In genomic region chr21:31383770-31384169, GRCh38 we compare ENCODE assay signal across 17 cellular contexts. TPM values are rescaled to one million over a fixed set of nuclear protein-coding genes. Genes with fewer than 3 reads are reported as not detected.
DNase-seq lines count a peak whose midpoint lies in the region; ATAC-seq and TF ChIP-seq lines count a peak whose summit lies in the region.
"Had no signal": no experiment of that assay in that cellular context is flagged by ENCODE, and none has a peak within 500 bp of the region (broad histone marks: within the 10 kb centered on the region; RNA-seq: fewer than 3 reads in every experiment).

No MANE protein-coding gene starts in this region.

- no peak overlapping the region for H3K4me3 Mint-ChIP-seq in GM23338
- H3K4me3 Mint-ChIP-seq in endodermal cell: no peak overlapping the region
- H3K4me3 Mint-ChIP-seq: B cell; CD8-positive, alpha-beta T cell; H9; IgD-negative memory B cell had no signal

- H3K27me3 ChIP-seq in GM23338 (ENCODE audit: insufficient read depth): no peaks in the 10 kb centered on the region
- H3K27me3 ChIP-seq in endodermal cell (ENCODE audit: control insufficient read depth, insufficient read depth, low read length, poor library complexity, severe bottlenecking): no peaks in the 10 kb centered on the region
- no peaks in the 10 kb centered on the region for H3K27me3 ChIP-seq in testis
- H3K27me3 ChIP-seq: BLaER1 treated with 17β-estradiol and CSF1 and Interleukin-3, amounts not matched to agents 10 nM and 100 nM had no signal

- H3K27ac ChIP-seq in GM23338 (ENCODE audit: low read depth) (no peak overlapping the region), endodermal cell (ENCODE audit: low read depth, low read length) (no peak overlapping the region), testis (no peak overlapping the region)
- H3K27ac ChIP-seq: BLaER1 treated with 17β-estradiol and CSF1 and Interleukin-3, amounts not matched to agents 10 nM and 100 nM had no signal

- H3K4me1 Mint-ChIP-seq in GM23338: peaks cover 12% of the 10 kb centered on the region
- no peaks in the 10 kb centered on the region for H3K4me1 Mint-ChIP-seq in endodermal cell
- H3K4me1 Mint-ChIP-seq: B cell, IgD-negative memory B cell had no signal

- peak overlapping the region; percentile 18; the same call in 1 of the 2 replicates for H3K27ac Mint-ChIP-seq in GM23338
- no peak overlapping the region for H3K27ac Mint-ChIP-seq in endodermal cell
- H3K27ac Mint-ChIP-seq: B cell; CD8-positive, alpha-beta T cell; H9; IgD-negative memory B cell had no signal

- TF ChIP-seq POLR2A in testis (IDR thresholded peaks at IDR 0.05): no peak

- H3K9me2 ChIP-seq in GM23338 (ENCODE audit: insufficient read depth): no peaks in the 10 kb centered on the region

- TF ChIP-seq CTCF in GM23338 (conservative IDR thresholded peaks at IDR 0.05; ENCODE audit: low read depth in 2 of 2) (no peak), endodermal cell (conservative IDR thresholded peaks at IDR 0.05) (no peak), testis (IDR thresholded peaks at IDR 0.05) (no peak)

- H3K4me1 ChIP-seq in GM23338 (ENCODE audit: insufficient read depth): no peaks in the 10 kb centered on the region; the same call in 1 of the 2 replicates
- no peaks in the 10 kb centered on the region for H3K4me1 ChIP-seq in endodermal cell (ENCODE audit: control insufficient read depth, insufficient read depth, low read length)
- no peaks in the 10 kb centered on the region for H3K4me1 ChIP-seq in testis
- H3K4me1 ChIP-seq: BLaER1 treated with 17β-estradiol and CSF1 and Interleukin-3, amounts not matched to agents 10 nM and 100 nM had no signal

- H4K20me1 ChIP-seq in GM23338 (replicated peaks; ENCODE audit: insufficient read depth): no peaks in the 10 kb centered on the region; the same call in 1 of the 2 replicates

- no peak overlapping the region for H3K9ac ChIP-seq in endodermal cell (ENCODE audit: extremely low read depth, low read length, poor library complexity, severe bottlenecking)
- H3K9ac ChIP-seq: BLaER1 treated with 17β-estradiol and CSF1 and Interleukin-3, amounts not matched to agents 10 nM and 100 nM had no signal

- H3K9me3 Mint-ChIP-seq in GM23338 (no peaks in the 10 kb centered on the region), endodermal cell (no peaks in the 10 kb centered on the region)
- H3K9me3 Mint-ChIP-seq: CD8-positive, alpha-beta T cell; H9 had no signal

- H3K36me3 ChIP-seq in GM23338 (ENCODE audit: insufficient read depth) (no peaks in the 10 kb centered on the region), endodermal cell (ENCODE audit: control insufficient read depth, insufficient read depth, low read length) (no peaks in the 10 kb centered on the region), testis (ENCODE audit: low read depth, missing control alignments) (no peaks in the 10 kb centered on the region)

- no peaks in the 10 kb centered on the region for H3K36me3 Mint-ChIP-seq in GM23338 (ENCODE audit: low read depth)
- no peaks in the 10 kb centered on the region for H3K36me3 Mint-ChIP-seq in endodermal cell (ENCODE audit: low read depth)
- H3K36me3 Mint-ChIP-seq: CD8-positive, alpha-beta T cell; IgD-negative memory B cell had no signal

- H3K79me2 ChIP-seq in GM23338 (replicated peaks; ENCODE audit: insufficient read depth): no peaks in the 10 kb centered on the region; the same call in 1 of the 2 replicates

- H3K4me3 ChIP-seq in GM23338: no peak overlapping the region
- no peak overlapping the region for H3K4me3 ChIP-seq in endodermal cell (ENCODE audit: low read length)
- H3K4me3 ChIP-seq in testis: no peak overlapping the region
- H3K4me3 ChIP-seq: BLaER1 treated with 17β-estradiol and CSF1 and Interleukin-3, amounts not matched to agents 10 nM and 100 nM; GM12878 had no signal

- H3F3A ChIP-seq in GM23338 (replicated peaks; ENCODE audit: low read depth): no peaks in the 10 kb centered on the region

- ATAC-seq in GM23338 (no peak), GM21723 (IDR thresholded peaks at IDR 0.05; ENCODE audit: unreplicated experiment) (no peak)
- ATAC-seq: CD8-positive, alpha-beta T cell; GM12878; HepG2 had no signal

- H2AFZ ChIP-seq in GM23338: no peak overlapping the region

- H3K9me3 ChIP-seq in endodermal cell (ENCODE audit: control insufficient read depth, low read length) (no peaks in the 10 kb centered on the region), testis (no peaks in the 10 kb centered on the region)

- H3K4me2 ChIP-seq in GM23338: no peak overlapping the region
- H3K4me2 ChIP-seq: BLaER1 treated with 17β-estradiol and CSF1 and Interleukin-3, amounts not matched to agents 10 nM and 100 nM had no signal

- intact Hi-C loops in testis (cut with DNase I; ENCODE audit: low total_unique reads): no loop called here

- 90% methylated on average over 8 of the region's 8 CpGs for WGBS in endodermal cell (ENCODE audit: insufficient coverage in 1 of 2, insufficient read length in 1 of 2), 2 experiments
- WGBS in testis, 2 donors: 86 to 87% methylated on average over 8 of the region's 8 CpGs

- H3K27me3 Mint-ChIP-seq in GM23338 (ENCODE audit: insufficient read depth, low read depth, poor library complexity) (peaks cover 2% of the 10 kb centered on the region), endodermal cell (ENCODE audit: insufficient read depth) (no peaks in the 10 kb centered on the region)
- H3K27me3 Mint-ChIP-seq: B cell had no signal

- DNase-seq in GM23338 (ENCODE audit: low spot score): no peak
- DNase-seq in cerebellar cortex (ENCODE audit: low spot score): peak; percentile 94
- DNase-seq in endodermal cell: peak; percentile 13
- peak; percentile 1 for DNase-seq in testis
- no peak for DNase-seq in NCI-H2107 treated with DMSO at 0.1 percent for 48 hours (lab: John Stamatoyannopoulos, UW; ENCODE audit: unreplicated experiment)
- no peak for DNase-seq in stimulated activated CD8-positive, alpha-beta memory T cell treated with anti-CD3 and anti-CD28 coated beads, Interleukin-4, amount 100 ng/mL, for 48 hours
- DNase-seq: Calu3; CD8-positive, alpha-beta T cell; DMS79 treated with DMSO at 0.1 percent for 48 hours; GOT3; H9 had no signal

TF ChIP-seq in GM23338, 12 proteins besides CTCF, POLR2A, EP300 and RAD21 (continues in another document):
- no peak for TF ChIP-seq POLR2AphosphoS5 (IDR thresholded peaks at IDR 0.05; ENCODE audit: low read depth)
- no peak for TF ChIP-seq NANOG (IDR thresholded peaks at IDR 0.05; ENCODE audit: borderline replicate concordance)

RNA-seq across cellular contexts. Expression of gene TIAM1, which starts 39.7 kb away (rescaled TPM):
- 15.8 and 20.0 TPM in 2 replicates for total RNA-seq in GM23338 (2014; rRNA removed; shearing (Covaris generic))
- 18.4 and 18.5 TPM in 2 replicates for polyA plus RNA-seq in GM23338 (2016; fragmentation: Nextera tagmentation; extraction: Ambion mirVana)
- total RNA-seq in endodermal cell: 10 to 100 TPM; 29.4 to 33.3 TPM
- 23.9 TPM for polyA plus RNA-seq in endodermal cell (2013, experiment 1 of 2)
- polyA plus RNA-seq in endodermal cell (2013, experiment 2 of 2): 24.3 TPM
- 10 to 100 TPM; 34.6 to 51.6 TPM for total RNA-seq in testis
- polyA plus RNA-seq in testis (ENCODE audit: insufficient read depth, low read depth, low replicate concordance): 21.3 TPM

Comparison
In these comparisons a context has a peak if more than half of its experiments do, and no peak if none do; other contexts are left out.
1. DNase-seq: peak in cerebellar cortex (single experiment), endodermal cell (single experiment) and testis (single experiment); none in GM23338 (single experiment), NCI-H2107 treated with DMSO at 0.1 percent for 48 hours (single experiment) and stimulated activated CD8-positive, alpha-beta memory T cell treated with anti-CD3 and anti-CD28 coated beads, Interleukin-4, amount 100 ng/mL, for 48 hours (single experiment).